In genomic region chr10:124744047-124744687, GRCh38 we compare ENCODE assay signal across 8 cellular contexts. TPM values are rescaled to one million over a fixed set of nuclear protein-coding genes. Genes with fewer than 3 reads are reported as not detected.
DNase-seq lines count a peak whose midpoint lies in the region; ATAC-seq and TF ChIP-seq lines count a peak whose summit lies in the region.

A gene with protein sequence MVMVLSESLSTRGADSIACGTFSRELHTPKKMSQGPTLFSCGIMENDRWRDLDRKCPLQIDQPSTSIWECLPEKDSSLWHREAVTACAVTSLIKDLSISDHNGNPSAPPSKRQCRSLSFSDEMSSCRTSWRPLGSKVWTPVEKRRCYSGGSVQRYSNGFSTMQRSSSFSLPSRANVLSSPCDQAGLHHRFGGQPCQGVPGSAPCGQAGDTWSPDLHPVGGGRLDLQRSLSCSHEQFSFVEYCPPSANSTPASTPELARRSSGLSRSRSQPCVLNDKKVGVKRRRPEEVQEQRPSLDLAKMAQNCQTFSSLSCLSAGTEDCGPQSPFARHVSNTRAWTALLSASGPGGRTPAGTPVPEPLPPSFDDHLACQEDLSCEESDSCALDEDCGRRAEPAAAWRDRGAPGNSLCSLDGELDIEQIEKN (minus strand): TSS chr10:124744378. CDS start chr10:124706713, 37,665 bp downstream.

- peak within 1 kb of the TSS; percentile 84 for H3K27ac Mint-ChIP-seq in activated naive CD8-positive, alpha-beta T cell
- H3K27ac Mint-ChIP-seq in osteocyte (ENCODE audit: unreplicated experiment), result peak within 1 kb of the TSS; percentile 93

- 0 out of 2 replicates have a peak within 1 kb of the TSS, but pooled peaks have one; percentile 22 for H3K56ac ChIP-seq in IMR-90 (ENCODE audit: extremely low read depth, insufficient read depth, low read length)

- H3K18ac ChIP-seq in IMR-90 (ENCODE audit: low read depth, low read length), result no peak within 1 kb of the TSS; the same call in 1 of the 2 replicates

- CTCF ChIA-PET in IMR-90 (lab: Yijun Ruan, JAX), result no interaction called here

- no peaks in the 10 kb centered on the region for H3K27me3 Mint-ChIP-seq in activated naive CD8-positive, alpha-beta T cell
- H3K27me3 Mint-ChIP-seq in osteocyte (ENCODE audit: unreplicated experiment), result no peaks in the 10 kb centered on the region

- peaks cover 34% of the 10 kb centered on the region for H3F3A ChIP-seq in DOHH2 (ENCODE audit: control insufficient read depth, insufficient read depth)

- DNase-seq in IMR-90 (peak; percentile 72), SKM-1 treated with dmso at 0.1 percent for 144 hours (lab: John Stamatoyannopoulos, UW; ENCODE audit: unreplicated experiment) (peak; percentile 76), head of caudate nucleus (peak in 40 of 42 donors; percentile 70 to 95 (median 88)), osteocyte (ENCODE audit: extremely low spot score, unreplicated experiment) (peak; percentile 92)

- H2AK5ac ChIP-seq in IMR-90 (ENCODE audit: low read depth, low read length), result no peak within 1 kb of the TSS

- H2BK120ac ChIP-seq in IMR-90 (ENCODE audit: low read depth, low read length), result no peak within 1 kb of the TSS

- BruUV-seq in IMR-90 (replicated peaks; lab: Mats Ljungman, UMichigan), result no TSS peak

- dilution Hi-C loops in IMR-90 (cut with HindIII; ENCODE audit: low sequenced_read_pairs, unreplicated experiment), result no loop called here

- H3K4me3 Mint-ChIP-seq in activated naive CD8-positive, alpha-beta T cell, result peak within 1 kb of the TSS; percentile 95
- H3K4me3 Mint-ChIP-seq in osteocyte (ENCODE audit: unreplicated experiment), result peak within 1 kb of the TSS; percentile 99

- H3K79me2 ChIP-seq in DOHH2 (ENCODE audit: control insufficient read depth, low read length), result peaks cover 46% of the 10 kb centered on the region

- peaks cover 3% of the 10 kb centered on the region for H3K36me3 Mint-ChIP-seq in activated naive CD8-positive, alpha-beta T cell
- H3K36me3 Mint-ChIP-seq in osteocyte (ENCODE audit: unreplicated experiment), result no peaks in the 10 kb centered on the region

- H2BK20ac ChIP-seq in IMR-90 (ENCODE audit: low read depth, low read length), result peak within 1 kb of the TSS; percentile 14; the same call in 1 of the 2 replicates

- peak within 1 kb of the TSS; percentile 84 for H3K14ac ChIP-seq in IMR-90 (replicated peaks; ENCODE audit: low read depth, low read length)

- no peak for TF ChIP-seq CTCF in DOHH2 (IDR thresholded peaks at IDR 0.05; ENCODE audit: low read depth, low read length, poor library complexity, severe bottlenecking)
- 0 out of 2 replicates have a peak, but pooled peaks have one; percentile 14 for TF ChIP-seq CTCF in IMR-90 (conservative IDR thresholded peaks at IDR 0.05; ENCODE audit: low read depth, low read length)
- TF ChIP-seq CTCF in osteocyte (IDR thresholded peaks at IDR 0.05), result no peak

- intact Hi-C loops in IMR-90 (cut with micrococcal nuclease) (loop anchor here (2.0 to 5.0 kb wide), 5 partner anchors 42 to 752 kb away; partner anchors contain the start of gene EEF1AKMT2), head of caudate nucleus (cut with DNase I) (loop anchor here (5.0 kb wide), 3 partner anchors 48 to 212 kb away; partner anchors contain the start of gene EEF1AKMT2)

- H3K9ac ChIP-seq in IMR-90 (ENCODE audit: low read depth, low read length), result peak within 1 kb of the TSS; percentile 72

- no peak within 1 kb of the TSS for H4K91ac ChIP-seq in IMR-90 (ENCODE audit: insufficient read depth, low read depth, low read length)

- no peak within 1 kb of the TSS for H2BK15ac ChIP-seq in IMR-90 (ENCODE audit: low read depth, low read length)

- ATAC-seq in GM21528 (IDR thresholded peaks at IDR 0.05; ENCODE audit: low FRiP score, unreplicated experiment) (peak; percentile 61), IMR-90 (ENCODE audit: low read depth) (peak; percentile 84)

- peak within 1 kb of the TSS; percentile 3 to 76; a peak in 1 of 4 replicates for H4K8ac ChIP-seq in IMR-90 (ENCODE audit: low read depth in 2 of 2, low read length in 2 of 2)

- H3K36me3 ChIP-seq in DOHH2 (ENCODE audit: control insufficient read depth, low read length) (peaks cover 13% of the 10 kb centered on the region), IMR-90 (ENCODE audit: control insufficient read depth, insufficient read depth, low read length) (peaks cover 2% of the 10 kb centered on the region), thymus (ENCODE audit: control insufficient read depth, insufficient read depth) (no peaks in the 10 kb centered on the region)

- peak within 1 kb of the TSS; percentile 92 for H2AFZ ChIP-seq in IMR-90 (replicated peaks; ENCODE audit: low read length, poor library complexity)

- H3K23ac ChIP-seq in IMR-90 (ENCODE audit: low read depth, low read length), result peak within 1 kb of the TSS; percentile 84

- no peak for TF ChIP-seq POLR2A in IMR-90 (IDR thresholded peaks at IDR 0.05; ENCODE audit: low read depth, low read length)

- in situ Hi-C loops in IMR-90 (cut with MboI; ENCODE audit: low sequenced_read_pairs), result loop anchor here (5.0 kb wide), 1 partner anchor 207 kb away; no protein-coding TSS in a partner anchor

- H3K4ac ChIP-seq in IMR-90 (ENCODE audit: low read depth, low read length), result peak within 1 kb of the TSS; percentile 64

- H3K4me1 ChIP-seq in DOHH2 (ENCODE audit: control insufficient read depth, low read length) (peaks cover 47% of the 10 kb centered on the region), IMR-90 (ENCODE audit: control insufficient read depth, insufficient read depth, low read length) (peaks cover 11% of the 10 kb centered on the region), thymus (ENCODE audit: control insufficient read depth, insufficient read depth, low read length) (peaks cover 18% of the 10 kb centered on the region)

- no peaks in the 10 kb centered on the region for H3K9me2 ChIP-seq in DOHH2 (replicated peaks; ENCODE audit: control insufficient read depth, low read length)

- no peaks in the 10 kb centered on the region for H3K9me3 ChIP-seq in DOHH2 (ENCODE audit: control insufficient read depth, insufficient read depth, low read length)
- H3K9me3 ChIP-seq in IMR-90 (ENCODE audit: control insufficient read depth, insufficient read depth, low read length), result no peaks in the 10 kb centered on the region
- H3K9me3 ChIP-seq in thymus (ENCODE audit: control insufficient read depth), result no peaks in the 10 kb centered on the region

- H2AK9ac ChIP-seq in IMR-90 (replicated peaks; ENCODE audit: low read depth, low read length, poor library complexity), result peak within 1 kb of the TSS; percentile 31

- H3K27me3 ChIP-seq in DOHH2 (ENCODE audit: control insufficient read depth, low read length) (no peaks in the 10 kb centered on the region), IMR-90 (ENCODE audit: control insufficient read depth, insufficient read depth, low read length) (no peaks in the 10 kb centered on the region), thymus (ENCODE audit: control insufficient read depth, insufficient read depth) (no peaks in the 10 kb centered on the region)

- H4K20me1 ChIP-seq in DOHH2 (ENCODE audit: control insufficient read depth, insufficient read depth, low read depth, low read length), result peaks cover 12% of the 10 kb centered on the region
- peaks cover 16% of the 10 kb centered on the region for H4K20me1 ChIP-seq in IMR-90 (ENCODE audit: insufficient read depth, low read length)

- peak within 1 kb of the TSS; percentile 72 for H3K4me2 ChIP-seq in DOHH2 (ENCODE audit: low read length)
- H3K4me2 ChIP-seq in IMR-90 (ENCODE audit: low read depth, low read length), result peak within 1 kb of the TSS; percentile 82

- TF ChIP-seq RAD21 in IMR-90 (IDR thresholded peaks at IDR 0.05; ENCODE audit: low read length), result no peak

- H3K79me1 ChIP-seq in IMR-90 (ENCODE audit: low read depth in 1 of 2, low read length in 2 of 2), result peaks cover 0 to 35% of the 10 kb centered on the region in 2 experiments

- H2BK5ac ChIP-seq in IMR-90 (ENCODE audit: low read depth, low read length, poor library complexity, severe bottlenecking), result peak within 1 kb of the TSS; percentile 32

- H3K9me3 Mint-ChIP-seq in activated naive CD8-positive, alpha-beta T cell (ENCODE audit: low read depth), result no peaks in the 10 kb centered on the region
- H3K9me3 Mint-ChIP-seq in osteocyte (ENCODE audit: unreplicated experiment), result no peaks in the 10 kb centered on the region

- H4K5ac ChIP-seq in IMR-90 (ENCODE audit: low read depth, low read length), result no peak within 1 kb of the TSS

- peaks cover 54% of the 10 kb centered on the region for H3K4me1 Mint-ChIP-seq in activated naive CD8-positive, alpha-beta T cell (ENCODE audit: low read depth)
- peaks cover 30% of the 10 kb centered on the region for H3K4me1 Mint-ChIP-seq in osteocyte (ENCODE audit: unreplicated experiment)

- peak within 1 kb of the TSS; percentile 90 for H3K4me3 ChIP-seq in DOHH2 (ENCODE audit: low read length)
- peak within 1 kb of the TSS; percentile 82 for H3K4me3 ChIP-seq in IMR-90 (ENCODE audit: insufficient read depth, low read depth, low read length)
- peak within 1 kb of the TSS; percentile 95 for H3K4me3 ChIP-seq in thymus (ENCODE audit: low read length)

- H3K27ac ChIP-seq in DOHH2 (ENCODE audit: low read depth, low read length) (peak within 1 kb of the TSS; percentile 75), IMR-90 (ENCODE audit: insufficient read depth, low read length) (peak within 1 kb of the TSS; percentile 46), thymus (ENCODE audit: low read depth) (peak within 1 kb of the TSS; percentile 93)

- WGBS in IMR-90 (ENCODE audit: extremely low coverage in 2 of 2, insufficient read length in 1 of 2), 2 experiments, result 0% methylated on average over 53 of the region's 105 CpGs; no CpG with 5 or more reads in 1 of the 2 experiments
- WGBS in thymus, result under 1% methylated on average over 105 of the region's 105 CpGs

- POLR2A ChIA-PET in IMR-90 (lab: Charles Lee; ENCODE audit: unreplicated experiment), result no interaction called here

- H3K9me1 ChIP-seq in IMR-90 (ENCODE audit: insufficient read depth, low read length), result no peaks in the 10 kb centered on the region

TF ChIP-seq in IMR-90, 13 proteins besides CTCF, POLR2A, EP300 and RAD21 (continues in another document):
- TF ChIP-seq CEBPB (IDR thresholded peaks at IDR 0.05; ENCODE audit: low read depth, low read length) (no peak), FOS (IDR thresholded peaks at IDR 0.05; ENCODE audit: low read depth, low read length) (no peak), MXI1 (IDR thresholded peaks at IDR 0.05; ENCODE audit: borderline replicate concordance, low read depth, low read length) (peak; percentile 25; the same call in 1 of the 2 replicates), MAFK (IDR thresholded peaks at IDR 0.05; ENCODE audit: low read depth, low read length) (no peak), SMC3 (IDR thresholded peaks at IDR 0.05; ENCODE audit: low read depth, low read length) (no peak), MAZ (IDR thresholded peaks at IDR 0.05; ENCODE audit: borderline replicate concordance, low read depth, low read length) (peak; percentile 16; the same call in 1 of the 2 replicates), NFE2L2 (IDR thresholded peaks at IDR 0.05; ENCODE audit: low read depth, low read length) (no peak)

RNA-seq across cellular contexts. Expression of the gene that starts here (rescaled TPM):
- total RNA-seq in IMR-90 (2012; rRNA removed) (5.3 and 5.7 TPM in 2 replicates), osteocyte (14.7 and 17.0 TPM in 2 replicates)
- polyA plus RNA-seq in IMR-90 (2012; rRNA removed) (3.8 and 5.0 TPM in 2 replicates), thymus (46.2 TPM)
- polyA plus RNA-seq in IMR-90 (2012; cell fraction: cytosol; rRNA removed), result 2.5 and 4.1 TPM in 2 replicates
- polyA plus RNA-seq in IMR-90 (2012; cell fraction: nucleus; rRNA removed; ENCODE audit: low replicate concordance), result 7.0 and 12.4 TPM in 2 replicates

Comparison
In these comparisons a context has a peak if more than half of its experiments do, and no peak if none do; other contexts are left out.
1. Peak in every context shown above with its lines: DNase-seq, ATAC-seq, H3K4me3 ChIP-seq and H3K27ac ChIP-seq.